Comparison of ENCODE assay signal across 1 cellular context in the genomic region with DNA sequence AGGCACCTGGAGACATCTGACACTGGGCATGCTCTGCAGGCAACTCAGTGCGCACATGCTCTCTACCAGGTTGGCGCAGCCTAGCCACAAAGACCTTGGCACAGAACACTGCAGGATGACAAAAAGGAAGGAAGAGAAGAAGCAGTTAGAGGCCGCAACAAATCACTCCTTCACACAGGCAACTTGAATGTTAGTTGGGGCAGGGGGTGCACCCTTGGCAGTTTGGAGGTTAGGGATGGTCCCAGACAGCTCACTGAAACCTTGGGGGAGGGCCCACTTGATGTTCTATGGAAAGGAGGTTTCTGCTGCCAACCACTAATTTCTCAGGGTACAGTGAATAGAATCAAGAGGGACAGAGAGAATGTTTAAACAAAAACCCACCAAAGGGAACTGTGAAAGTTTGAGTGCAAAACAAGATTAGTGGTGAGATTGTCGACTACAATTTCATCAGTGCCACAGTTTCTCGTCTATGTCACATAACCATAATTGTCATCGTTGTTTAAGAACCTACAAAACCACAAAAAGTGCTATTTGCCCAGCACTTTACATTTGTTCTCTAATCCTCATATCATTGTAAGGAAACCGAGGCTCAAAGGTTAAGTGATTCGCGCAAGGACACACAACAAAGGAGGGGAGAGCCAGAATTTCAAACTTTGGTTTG.
TF ChIP-seq lines count a peak whose summit lies in the region.

No MANE protein-coding gene starts in this region.

TF ChIP-seq in SK-N-SH treated with all-trans-retinoic acid at 6 μM for 48 hours, 23 proteins besides CTCF, POLR2A, EP300 and RAD21 (continued from another document):
- TF ChIP-seq, protein P1, sequence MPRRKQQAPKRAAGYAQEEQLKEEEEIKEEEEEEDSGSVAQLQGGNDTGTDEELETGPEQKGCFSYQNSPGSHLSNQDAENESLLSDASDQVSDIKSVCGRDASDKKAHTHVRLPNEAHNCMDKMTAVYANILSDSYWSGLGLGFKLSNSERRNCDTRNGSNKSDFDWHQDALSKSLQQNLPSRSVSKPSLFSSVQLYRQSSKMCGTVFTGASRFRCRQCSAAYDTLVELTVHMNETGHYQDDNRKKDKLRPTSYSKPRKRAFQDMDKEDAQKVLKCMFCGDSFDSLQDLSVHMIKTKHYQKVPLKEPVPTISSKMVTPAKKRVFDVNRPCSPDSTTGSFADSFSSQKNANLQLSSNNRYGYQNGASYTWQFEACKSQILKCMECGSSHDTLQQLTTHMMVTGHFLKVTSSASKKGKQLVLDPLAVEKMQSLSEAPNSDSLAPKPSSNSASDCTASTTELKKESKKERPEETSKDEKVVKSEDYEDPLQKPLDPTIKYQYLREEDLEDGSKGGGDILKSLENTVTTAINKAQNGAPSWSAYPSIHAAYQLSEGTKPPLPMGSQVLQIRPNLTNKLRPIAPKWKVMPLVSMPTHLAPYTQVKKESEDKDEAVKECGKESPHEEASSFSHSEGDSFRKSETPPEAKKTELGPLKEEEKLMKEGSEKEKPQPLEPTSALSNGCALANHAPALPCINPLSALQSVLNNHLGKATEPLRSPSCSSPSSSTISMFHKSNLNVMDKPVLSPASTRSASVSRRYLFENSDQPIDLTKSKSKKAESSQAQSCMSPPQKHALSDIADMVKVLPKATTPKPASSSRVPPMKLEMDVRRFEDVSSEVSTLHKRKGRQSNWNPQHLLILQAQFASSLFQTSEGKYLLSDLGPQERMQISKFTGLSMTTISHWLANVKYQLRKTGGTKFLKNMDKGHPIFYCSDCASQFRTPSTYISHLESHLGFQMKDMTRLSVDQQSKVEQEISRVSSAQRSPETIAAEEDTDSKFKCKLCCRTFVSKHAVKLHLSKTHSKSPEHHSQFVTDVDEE (CRISPR knock-in tag; IDR thresholded peaks at IDR 0.05), result no peak
- TF ChIP-seq PPARA (CRISPR knock-in tag; IDR thresholded peaks at IDR 0.05; ENCODE audit: borderline replicate concordance), result no peak
- no peak for TF ChIP-seq TCF4 (CRISPR knock-in tag; IDR thresholded peaks at IDR 0.05; ENCODE audit: borderline replicate concordance)
- no peak for TF ChIP-seq ZFP3 (CRISPR knock-in tag; IDR thresholded peaks at IDR 0.05)
- no peak for TF ChIP-seq SNAI2 (CRISPR knock-in tag; IDR thresholded peaks at IDR 0.05)
- no peak for TF ChIP-seq ZNF565 (CRISPR knock-in tag; conservative IDR thresholded peaks at IDR 0.05; ENCODE audit: low read depth)
- TF ChIP-seq TOX (CRISPR knock-in tag; IDR thresholded peaks at IDR 0.05; ENCODE audit: borderline replicate concordance), result no peak
- TF ChIP-seq OSR1 (CRISPR knock-in tag; IDR thresholded peaks at IDR 0.05), result no peak
- TF ChIP-seq, protein P2, sequence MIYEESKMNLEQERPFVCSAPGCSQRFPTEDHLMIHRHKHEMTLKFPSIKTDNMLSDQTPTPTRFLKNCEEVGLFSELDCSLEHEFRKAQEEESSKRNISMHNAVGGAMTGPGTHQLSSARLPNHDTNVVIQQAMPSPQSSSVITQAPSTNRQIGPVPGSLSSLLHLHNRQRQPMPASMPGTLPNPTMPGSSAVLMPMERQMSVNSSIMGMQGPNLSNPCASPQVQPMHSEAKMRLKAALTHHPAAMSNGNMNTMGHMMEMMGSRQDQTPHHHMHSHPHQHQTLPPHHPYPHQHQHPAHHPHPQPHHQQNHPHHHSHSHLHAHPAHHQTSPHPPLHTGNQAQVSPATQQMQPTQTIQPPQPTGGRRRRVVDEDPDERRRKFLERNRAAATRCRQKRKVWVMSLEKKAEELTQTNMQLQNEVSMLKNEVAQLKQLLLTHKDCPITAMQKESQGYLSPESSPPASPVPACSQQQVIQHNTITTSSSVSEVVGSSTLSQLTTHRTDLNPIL (CRISPR knock-in tag; IDR thresholded peaks at IDR 0.05; ENCODE audit: low read depth), result no peak
- no peak for TF ChIP-seq ESRRG (CRISPR knock-in tag; IDR thresholded peaks at IDR 0.05)
- TF ChIP-seq, protein P3, sequence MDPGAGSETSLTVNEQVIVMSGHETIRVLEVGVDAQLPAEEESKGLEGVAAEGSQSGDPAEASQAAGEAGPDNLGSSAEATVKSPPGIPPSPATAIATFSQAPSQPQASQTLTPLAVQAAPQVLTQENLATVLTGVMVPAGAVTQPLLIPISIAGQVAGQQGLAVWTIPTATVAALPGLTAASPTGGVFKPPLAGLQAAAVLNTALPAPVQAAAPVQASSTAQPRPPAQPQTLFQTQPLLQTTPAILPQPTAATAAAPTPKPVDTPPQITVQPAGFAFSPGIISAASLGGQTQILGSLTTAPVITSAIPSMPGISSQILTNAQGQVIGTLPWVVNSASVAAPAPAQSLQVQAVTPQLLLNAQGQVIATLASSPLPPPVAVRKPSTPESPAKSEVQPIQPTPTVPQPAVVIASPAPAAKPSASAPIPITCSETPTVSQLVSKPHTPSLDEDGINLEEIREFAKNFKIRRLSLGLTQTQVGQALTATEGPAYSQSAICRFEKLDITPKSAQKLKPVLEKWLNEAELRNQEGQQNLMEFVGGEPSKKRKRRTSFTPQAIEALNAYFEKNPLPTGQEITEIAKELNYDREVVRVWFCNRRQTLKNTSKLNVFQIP (CRISPR knock-in tag; IDR thresholded peaks at IDR 0.05; ENCODE audit: borderline replicate concordance, low read depth), result no peak
